ENCODE assay signal across 24 cellular contexts in the genomic region with DNA sequence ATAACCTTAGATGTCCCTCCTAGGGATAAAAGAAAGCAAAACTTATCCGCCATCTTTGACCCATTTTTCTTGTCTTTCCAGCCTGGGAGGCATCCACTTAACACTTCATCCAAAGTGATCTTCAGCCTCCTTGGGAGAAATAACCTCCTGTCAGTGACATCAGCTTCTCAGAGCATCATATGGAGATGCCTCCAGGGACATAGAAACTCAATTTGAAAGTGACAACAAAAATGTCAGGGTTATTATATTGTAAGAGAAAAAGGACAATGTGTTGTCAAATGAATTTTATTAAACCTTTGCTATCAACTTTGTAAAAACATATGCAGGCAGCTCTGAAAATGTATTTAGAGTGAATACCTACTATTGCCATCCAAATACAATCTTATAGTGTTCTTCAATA.
"Had no signal": no experiment of that assay in that cellular context is flagged by ENCODE, and none has a peak within 500 bp of the region (broad histone marks: within the 10 kb centered on the region; RNA-seq: fewer than 3 reads in every experiment).

No MANE protein-coding gene starts in this region.

- H3K4me3 ChIP-seq: colonic mucosa, coronary artery, dorsolateral prefrontal cortex, esophagus muscularis mucosa, esophagus squamous epithelium, gastrocnemius medialis, gastroesophageal sphincter, heart left ventricle had no signal

- H3K36me3 ChIP-seq: colonic mucosa, esophagus muscularis mucosa, esophagus squamous epithelium, gastrocnemius medialis, gastroesophageal sphincter, heart left ventricle had no signal

- H3K9me3 ChIP-seq: colonic mucosa, esophagus muscularis mucosa, esophagus squamous epithelium, gastrocnemius medialis, gastroesophageal sphincter, heart left ventricle had no signal

- H3K4me1 ChIP-seq: colonic mucosa, esophagus muscularis mucosa, esophagus squamous epithelium, gastrocnemius medialis, gastroesophageal sphincter, heart left ventricle had no signal

- H3K9me3 Mint-ChIP-seq: effector memory CD8-positive, alpha-beta T cell had no signal

- ATAC-seq: effector memory CD8-positive, alpha-beta T cell; esophagus mucosa; foreskin keratinocyte; gastrocnemius medialis; gastroesophageal sphincter; heart left ventricle had no signal

- H3K27ac Mint-ChIP-seq: dendritic cell treated with granulocyte-macrophage colony-stimulating factor and Interleukin-4, amounts not matched to agents 40 ng/mL and 50 ng/mL, for 4 days; effector memory CD8-positive, alpha-beta T cell; endodermal cell had no signal

- DNase-seq: colonic mucosa; cortex of kidney; dermis blood vessel endothelial cell; dorsolateral prefrontal cortex; effector CD4-positive, alpha-beta T cell; effector CD8-positive, alpha-beta T cell; effector memory CD4-positive, alpha-beta T cell; effector memory CD8-positive, alpha-beta T cell; endodermal cell; erythroblast; esophagus squamous epithelium; foreskin fibroblast; foreskin keratinocyte; foreskin melanocyte; gastrocnemius medialis; glutamatergic neuron; head of caudate nucleus; heart left ventricle had no signal

- H3K4me3 Mint-ChIP-seq: dendritic cell treated with granulocyte-macrophage colony-stimulating factor and Interleukin-4, amounts not matched to agents 40 ng/mL and 50 ng/mL, for 4 days; effector memory CD8-positive, alpha-beta T cell; endodermal cell had no signal

- H3K27me3 ChIP-seq: colonic mucosa, esophagus muscularis mucosa, esophagus squamous epithelium, foreskin keratinocyte, gastrocnemius medialis, gastroesophageal sphincter, heart left ventricle had no signal

- H3K27me3 Mint-ChIP-seq: dendritic cell treated with granulocyte-macrophage colony-stimulating factor and Interleukin-4, amounts not matched to agents 40 ng/mL and 50 ng/mL, for 4 days; effector memory CD8-positive, alpha-beta T cell had no signal

- H3K27ac ChIP-seq: colonic mucosa, coronary artery, dorsolateral prefrontal cortex, epithelial cell of prostate, esophagus muscularis mucosa, esophagus squamous epithelium, foreskin keratinocyte, gastrocnemius medialis, gastroesophageal sphincter, heart left ventricle had no signal

- H3K4me1 Mint-ChIP-seq: endodermal cell had no signal
